27 cellular contexts compared by ENCODE assay signal in genomic region chrX:47776301-47776700, GRCh38.
"Had no signal": no experiment of that assay in that cellular context is flagged by ENCODE, and none has a peak within 500 bp of the region (broad histone marks: within the 10 kb centered on the region; RNA-seq: fewer than 3 reads in every experiment).

No MANE protein-coding gene starts in this region.

- H3K4me3 ChIP-seq: neural progenitor cell, ovary, psoas muscle, right lobe of liver, sigmoid colon, stomach, thoracic aorta, thyroid gland, tibial nerve, upper lobe of left lung, vagina had no signal

- DNase-seq: occipital lobe; ovary; posterior cingulate gyrus; psoas muscle; right cardiac atrium; right lobe of liver; sigmoid colon; small intestine; stimulated activated CD4-positive, alpha-beta T cell treated with anti-CD3 and anti-CD28 coated beads, Interleukin-15, amount 100 ng/mL, for 24 hours; stimulated activated CD4-positive, alpha-beta T cell treated with anti-CD3 and anti-CD28 coated beads, Interleukin-2, amount 100 ng/mL, for 24 hours; stimulated activated CD4-positive, alpha-beta T cell treated with anti-CD3 and anti-CD28 coated beads, Interleukin-2, amount 100 ng/mL, for 48 hours; stimulated activated CD4-positive, alpha-beta T cell treated with anti-CD3 and anti-CD28 coated beads, Interleukin-4, amount 100 ng/mL, for 24 hours; stimulated activated naive B cell treated with anti-CD40 and anti-IgM and Interleukin-4, amounts not matched to agents 10 μg/mL and 1 μg/mL and 100 μg/mL, for 72 hours; stimulated activated naive CD4-positive, alpha-beta T cell treated with Interleukin-2 at 50 U/mL for 16 hours; stomach; thyroid gland; trophoblast cell; upper lobe of left lung had no signal

- H3K9me3 ChIP-seq: ovary, right lobe of liver, sigmoid colon, thoracic aorta, thyroid gland, tibial nerve, upper lobe of left lung, vagina had no signal

- H3K27me3 Mint-ChIP-seq: progenitor cell of endocrine pancreas had no signal

- H3K4me1 ChIP-seq: neural progenitor cell, parathyroid adenoma, psoas muscle, right lobe of liver, sigmoid colon, stomach, thyroid gland, tibial nerve, upper lobe of left lung, vagina had no signal

- H3K9me3 Mint-ChIP-seq: stimulated activated effector memory CD8-positive, alpha-beta T cell treated with anti-CD3 and anti-CD28 coated beads, Interleukin-12 subunit alpha, Interleukin-12 subunit beta, amount 100 ng/mL, for 72 hours; stimulated activated naive B cell treated with anti-CD40 and anti-IgM and Interleukin-4, amounts not matched to agents 10 μg/mL and 1 μg/mL and 100 μg/mL, for 72 hours; stimulated activated naive CD8-positive, alpha-beta T cell treated with anti-CD3 and anti-CD28 coated beads, Interleukin-15, Interleukin-2, amounts not matched to agents 100 ng/mL and 50 ng/mL, for 24 hours had no signal

- H3K4me3 Mint-ChIP-seq: nephron; neural progenitor cell; stimulated activated effector memory CD8-positive, alpha-beta T cell treated with anti-CD3 and anti-CD28 coated beads, Interleukin-12 subunit alpha, Interleukin-12 subunit beta, amount 100 ng/mL, for 72 hours; stimulated activated naive B cell treated with anti-CD40 and anti-IgM and Interleukin-4, amounts not matched to agents 10 μg/mL and 1 μg/mL and 100 μg/mL, for 72 hours; stimulated activated naive CD8-positive, alpha-beta T cell treated with anti-CD3 and anti-CD28 coated beads, Interleukin-15, Interleukin-2, amounts not matched to agents 100 ng/mL and 50 ng/mL, for 24 hours had no signal

- H3K36me3 Mint-ChIP-seq: neural progenitor cell; stimulated activated effector memory CD8-positive, alpha-beta T cell treated with anti-CD3 and anti-CD28 coated beads, Interleukin-12 subunit alpha, Interleukin-12 subunit beta, amount 100 ng/mL, for 72 hours; stimulated activated naive B cell treated with anti-CD40 and anti-IgM and Interleukin-4, amounts not matched to agents 10 μg/mL and 1 μg/mL and 100 μg/mL, for 72 hours had no signal

- H3K27ac Mint-ChIP-seq: nephron; neural progenitor cell; progenitor cell of endocrine pancreas; stimulated activated effector memory CD8-positive, alpha-beta T cell treated with anti-CD3 and anti-CD28 coated beads, Interleukin-12 subunit alpha, Interleukin-12 subunit beta, amount 100 ng/mL, for 72 hours; stimulated activated naive B cell treated with anti-CD40 and anti-IgM and Interleukin-4, amounts not matched to agents 10 μg/mL and 1 μg/mL and 100 μg/mL, for 72 hours; stimulated activated naive CD8-positive, alpha-beta T cell treated with anti-CD3 and anti-CD28 coated beads, Interleukin-15, Interleukin-2, amounts not matched to agents 100 ng/mL and 50 ng/mL, for 24 hours had no signal

- H3K27me3 ChIP-seq: neural progenitor cell, ovary, right lobe of liver, sigmoid colon, stomach, thyroid gland, tibial nerve, upper lobe of left lung, vagina had no signal

- H3K4me1 Mint-ChIP-seq: nephron; neural progenitor cell; stimulated activated effector memory CD8-positive, alpha-beta T cell treated with anti-CD3 and anti-CD28 coated beads, Interleukin-12 subunit alpha, Interleukin-12 subunit beta, amount 100 ng/mL, for 72 hours; stimulated activated naive B cell treated with anti-CD40 and anti-IgM and Interleukin-4, amounts not matched to agents 10 μg/mL and 1 μg/mL and 100 μg/mL, for 72 hours had no signal

- H3K27ac ChIP-seq: neural progenitor cell, ovary, parathyroid adenoma, psoas muscle, right lobe of liver, sigmoid colon, stomach, thoracic aorta, thyroid gland, tibial nerve, upper lobe of left lung, vagina had no signal

- H3K36me3 ChIP-seq: neural progenitor cell, ovary, right lobe of liver, sigmoid colon, stomach, thoracic aorta, thyroid gland, tibial nerve, upper lobe of left lung, vagina had no signal
